ENCODE assay signal across 15 cellular contexts in genomic region chr3:47542614-47543173, GRCh38. TPM values are rescaled to one million over a fixed set of nuclear protein-coding genes. Genes with fewer than 3 reads are reported as not detected.
A peak's percentile ranks its signal among the peaks of the same experiment; 100 is the strongest.
DNase-seq lines count a peak whose midpoint lies in the region; ATAC-seq and TF ChIP-seq lines count a peak whose summit lies in the region.
"Had no signal": no experiment of that assay in that cellular context is flagged by ENCODE, and none has a peak within 500 bp of the region (broad histone marks: within the 10 kb centered on the region; RNA-seq: fewer than 3 reads in every experiment).

No MANE protein-coding gene starts in this region.

- H3K27ac ChIP-seq in right cardiac atrium (ENCODE audit: low read length) (no peak overlapping the region), osteoblast (ENCODE audit: low read depth, low read length) (no peak overlapping the region), brain microvascular endothelial cell (no peak overlapping the region)
- no peak overlapping the region for H3K27ac ChIP-seq in naive thymus-derived CD4-positive, alpha-beta T cell (ENCODE audit: low read depth, low read length)
- H3K27ac ChIP-seq: heart left ventricle, SK-N-MC had no signal

- no peaks in the 10 kb centered on the region for H3K4me1 Mint-ChIP-seq in naive thymus-derived CD4-positive, alpha-beta T cell
- H3K4me1 Mint-ChIP-seq: stimulated activated effector memory CD8-positive, alpha-beta T cell treated with anti-CD3 and anti-CD28 coated beads, Interleukin-12 subunit alpha, Interleukin-12 subunit beta, amount 100 ng/mL, for 72 hours had no signal

- WGBS in right cardiac atrium: 59% methylated on average over 20 of the region's 20 CpGs

- no peak for TF ChIP-seq CTCF in osteoblast (IDR thresholded peaks at IDR 0.05; ENCODE audit: extremely low read depth, low read depth, low read length)
- no peak for TF ChIP-seq CTCF in brain microvascular endothelial cell (IDR thresholded peaks at IDR 0.05; ENCODE audit: low read depth, low read length, missing control alignments)

- H3K9me3 Mint-ChIP-seq in naive thymus-derived CD4-positive, alpha-beta T cell: no peaks in the 10 kb centered on the region
- H3K9me3 Mint-ChIP-seq: activated T-helper 17 cell treated with anti-CD3 and anti-CD28 coated beads, Interleukin-2, amount 50 U/mL, for 72 hours; stimulated activated effector memory CD8-positive, alpha-beta T cell treated with anti-CD3 and anti-CD28 coated beads, Interleukin-12 subunit alpha, Interleukin-12 subunit beta, amount 100 ng/mL, for 72 hours had no signal

- H3K9me3 ChIP-seq in right cardiac atrium (ENCODE audit: control insufficient read depth, low read length): no peaks in the 10 kb centered on the region
- H3K9me3 ChIP-seq in osteoblast (ENCODE audit: low read depth, low read length): no peaks in the 10 kb centered on the region
- H3K9me3 ChIP-seq in naive thymus-derived CD4-positive, alpha-beta T cell (ENCODE audit: control insufficient read depth in 2 of 3, low read length in 3 of 3): no peaks in the 10 kb centered on the region
- H3K9me3 ChIP-seq: heart left ventricle had no signal

- peaks cover 0 to 11% (median 3%) of the 10 kb centered on the region in 5 donors for H3K27me3 Mint-ChIP-seq in naive thymus-derived CD4-positive, alpha-beta T cell

- no peak overlapping the region for H3K4me3 Mint-ChIP-seq in naive thymus-derived CD4-positive, alpha-beta T cell
- H3K4me3 Mint-ChIP-seq: activated T-helper 17 cell treated with anti-CD3 and anti-CD28 coated beads, Interleukin-2, amount 50 U/mL, for 72 hours; stimulated activated effector memory CD8-positive, alpha-beta T cell treated with anti-CD3 and anti-CD28 coated beads, Interleukin-12 subunit alpha, Interleukin-12 subunit beta, amount 100 ng/mL, for 72 hours had no signal

- CTCF ChIA-PET in naive thymus-derived CD4-positive, alpha-beta T cell (lab: Charles Lee): no interaction called here

- intact Hi-C loops in right cardiac atrium (cut with DNase I) (no loop called here), Right ventricle myocardium superior (cut with DNase I) (no loop called here)
- intact Hi-C loops in naive thymus-derived CD4-positive, alpha-beta T cell (cut with micrococcal nuclease): no loop called here

- H3K79me2 ChIP-seq in osteoblast (ENCODE audit: insufficient read depth, low read length): no peaks in the 10 kb centered on the region

- POLR2A ChIA-PET in naive thymus-derived CD4-positive, alpha-beta T cell (lab: Charles Lee): interaction anchor here (0.8 kb wide), 1 partner anchor 1674 kb away, joined by 3 read pairs; no protein-coding TSS in a partner anchor

- H4K20me1 ChIP-seq in osteoblast (ENCODE audit: insufficient read depth, low read length): no peaks in the 10 kb centered on the region

- in situ Hi-C loops in brain microvascular endothelial cell (cut with HindIII; ENCODE audit: low pct_ligation_motif_present, low sequenced_read_pairs): no loop called here

- no peaks in the 10 kb centered on the region for H3K36me3 Mint-ChIP-seq in naive thymus-derived CD4-positive, alpha-beta T cell
- H3K36me3 Mint-ChIP-seq: stimulated activated effector memory CD8-positive, alpha-beta T cell treated with anti-CD3 and anti-CD28 coated beads, Interleukin-12 subunit alpha, Interleukin-12 subunit beta, amount 100 ng/mL, for 72 hours had no signal

- H3K27ac Mint-ChIP-seq in naive thymus-derived CD4-positive, alpha-beta T cell: no peak overlapping the region
- H3K27ac Mint-ChIP-seq: activated T-helper 17 cell treated with anti-CD3 and anti-CD28 coated beads, Interleukin-2, amount 50 U/mL, for 72 hours; stimulated activated effector memory CD8-positive, alpha-beta T cell treated with anti-CD3 and anti-CD28 coated beads, Interleukin-12 subunit alpha, Interleukin-12 subunit beta, amount 100 ng/mL, for 72 hours had no signal

- no peak overlapping the region for H3K4me3 ChIP-seq in right cardiac atrium (ENCODE audit: low read length)
- H3K4me3 ChIP-seq in osteoblast (ENCODE audit: insufficient read depth, low read length): no peak overlapping the region
- no peak overlapping the region for H3K4me3 ChIP-seq in brain microvascular endothelial cell (ENCODE audit: low read depth, low read length)
- no peak overlapping the region for H3K4me3 ChIP-seq in naive thymus-derived CD4-positive, alpha-beta T cell (ENCODE audit: low read length)
- H3K4me3 ChIP-seq: heart left ventricle, SK-N-MC had no signal

- peak overlapping the region; percentile 50 for H3K4me2 ChIP-seq in osteoblast (ENCODE audit: insufficient read depth, low read length)

- ATAC-seq in right cardiac atrium (peak; percentile 45 to 67), Right ventricle myocardium superior (ENCODE audit: poor library complexity) (no peak), GM18517 (IDR thresholded peaks at IDR 0.05; ENCODE audit: unreplicated experiment) (no peak)
- no peak for ATAC-seq in naive thymus-derived CD4-positive, alpha-beta T cell
- ATAC-seq: activated T-helper 17 cell treated with anti-CD3 and anti-CD28 coated beads, Interleukin-2, amount 50 U/mL, for 72 hours had no signal

- no peaks in the 10 kb centered on the region for H3K27me3 ChIP-seq in right cardiac atrium (ENCODE audit: control insufficient read depth, insufficient read depth)
- H3K27me3 ChIP-seq in osteoblast (ENCODE audit: insufficient read depth, low read length): no peaks in the 10 kb centered on the region
- H3K27me3 ChIP-seq in brain microvascular endothelial cell (replicated peaks): no peaks in the 10 kb centered on the region
- no peaks in the 10 kb centered on the region for H3K27me3 ChIP-seq in naive thymus-derived CD4-positive, alpha-beta T cell (ENCODE audit: control insufficient read depth in 2 of 2, insufficient read depth in 2 of 2, low read length in 2 of 2)
- H3K27me3 ChIP-seq: heart left ventricle had no signal

- no peaks in the 10 kb centered on the region for H3K36me3 ChIP-seq in osteoblast (ENCODE audit: insufficient read depth, low read length)
- no peaks in the 10 kb centered on the region for H3K36me3 ChIP-seq in brain microvascular endothelial cell (replicated peaks)
- no peaks in the 10 kb centered on the region for H3K36me3 ChIP-seq in naive thymus-derived CD4-positive, alpha-beta T cell (ENCODE audit: control insufficient read depth in 2 of 3, insufficient read depth in 3 of 3, low read length in 3 of 3)
- H3K36me3 ChIP-seq: heart left ventricle had no signal

- H3K4me1 ChIP-seq in right cardiac atrium (ENCODE audit: control insufficient read depth, insufficient read depth, low read length): no peaks in the 10 kb centered on the region
- H3K4me1 ChIP-seq in osteoblast (ENCODE audit: insufficient read depth, low read length): no peaks in the 10 kb centered on the region
- no peaks in the 10 kb centered on the region for H3K4me1 ChIP-seq in naive thymus-derived CD4-positive, alpha-beta T cell (ENCODE audit: control insufficient read depth in 2 of 2, insufficient read depth in 2 of 2, low read length in 2 of 2)
- H3K4me1 ChIP-seq: heart left ventricle had no signal

- DNase-seq in right cardiac atrium (peak; percentile 29 to 69 (median 59)), Right ventricle myocardium superior (no peak), globus pallidus (ENCODE audit: low spot score) (peak; percentile 74), osteoblast (ENCODE audit: insufficient read length, low spot score, missing footprints) (peak; percentile 95), brain microvascular endothelial cell (no peak), NK-92 (lab: John Stamatoyannopoulos, UW; ENCODE audit: unreplicated experiment) (no peak)
- no peak for DNase-seq in naive thymus-derived CD4-positive, alpha-beta T cell
- DNase-seq: cortex of kidney, heart left ventricle, NCI-H1105 treated with DMSO at 0.1 percent for 48 hours had no signal

- peak overlapping the region; percentile 86 for H2AFZ ChIP-seq in osteoblast (ENCODE audit: low read length)

RNA-seq across cellular contexts. Expression of gene ELP6, which starts 29.2 kb away (rescaled TPM):
- total RNA-seq in right cardiac atrium (10 to 100 TPM; 15.3 to 25.5 (median 22.6) TPM), Right ventricle myocardium superior (20.1 TPM), osteoblast (23.5 and 27.4 TPM in 2 replicates)
- polyA plus RNA-seq in right cardiac atrium: 28.7 TPM
- 10 to 100 TPM; 18.8 to 43.1 (median 25.3) TPM for total RNA-seq in naive thymus-derived CD4-positive, alpha-beta T cell
- polyA plus RNA-seq in naive thymus-derived CD4-positive, alpha-beta T cell: 10 to 100 TPM; 35.6 to 35.8 TPM

RNA-seq across cellular contexts. Expression of gene CSPG5, which starts 36.0 kb away (rescaled TPM):
- total RNA-seq in right cardiac atrium: 1 to 10 TPM in 3 of 4 donors, under 1 TPM in 1; 0.85 to 1.2 (median 1.1) TPM
- polyA plus RNA-seq in right cardiac atrium: 0.86 TPM
- total RNA-seq in Right ventricle myocardium superior: 0.22 TPM
- total RNA-seq in osteoblast: under 0.01 and 0.29 TPM in 2 replicates
- under 1 TPM in 4 of 5 experiments, not detected in 1; 0.10 to 0.51 (median 0.43) TPM for total RNA-seq in naive thymus-derived CD4-positive, alpha-beta T cell
- polyA plus RNA-seq in naive thymus-derived CD4-positive, alpha-beta T cell: not detected
- polyA plus RNA-seq: AG04450 had no signal

Comparison
In these comparisons a context has a peak if more than half of its experiments do, and no peak if none do; other contexts are left out.
1. ATAC-seq: peak in right cardiac atrium (2 of 2); none in Right ventricle myocardium superior (single experiment), GM18517 (single experiment) and naive thymus-derived CD4-positive, alpha-beta T cell (single experiment).
2. DNase-seq: peak in right cardiac atrium (3 of 3), globus pallidus (single experiment) and osteoblast (single experiment); none in Right ventricle myocardium superior (single experiment), brain microvascular endothelial cell (single experiment), NK-92 (single experiment) and naive thymus-derived CD4-positive, alpha-beta T cell (0 of 9).